ENCODE assay signal across 8 cellular contexts in genomic region chrX:153411255-153411987, GRCh38. TPM values are rescaled to one million over a fixed set of nuclear protein-coding genes. Genes with fewer than 3 reads are reported as not detected.
DNase-seq lines count a peak whose midpoint lies in the region; ATAC-seq and TF ChIP-seq lines count a peak whose summit lies in the region.

TSS of gene ZFP92 (plus strand) at chrX:153411472. CDS start at chrX:153418323, 6,851 bp downstream.

- DNase-seq in NCI-H1417 (lab: John Stamatoyannopoulos, UW): peak in 2 of 3 experiments; percentile 24
- no peak for DNase-seq in NCI-H1417 treated with DMSO at 0.1 percent for 48 hours (lab: John Stamatoyannopoulos, UW)
- peak; percentile 46 to 58 for DNase-seq in activated T-cell treated with anti-CD3 and anti-CD28 coated beads, Interleukin-2, amount 50 U/mL, for 48 hours
- DNase-seq in head of caudate nucleus: peak in 36 of 42 donors; percentile 12 to 70 (median 38)
- no peak for DNase-seq in gastrocnemius medialis
- no peak for DNase-seq in DMS153 treated with DMSO at 0.1 percent for 48 hours (lab: John Stamatoyannopoulos, UW; ENCODE audit: unreplicated experiment)
- DNase-seq in NCI-H1436 treated with DMSO at 0.1 percent for 48 hours (lab: John Stamatoyannopoulos, UW): no peak

- in situ Hi-C loops in gastrocnemius medialis (cut with MboI; ENCODE audit: low sequenced_read_pairs in 4 of 4): no loop called here

- no peak for TF ChIP-seq CTCF in gastrocnemius medialis (IDR thresholded peaks at IDR 0.05 in 4 of 5, conservative IDR thresholded peaks at IDR 0.05 in 1 of 5)

- no peaks in the 10 kb centered on the region for H3K9me3 ChIP-seq in HUES64 (ENCODE audit: insufficient read depth, low read depth, low read length)
- H3K9me3 ChIP-seq in gastrocnemius medialis: no peaks in the 10 kb centered on the region

- intact Hi-C loops in head of caudate nucleus (cut with DNase I) (no loop called here), gastrocnemius medialis (cut with DNase I; ENCODE audit: low total_unique reads) (no loop called here)

- no peaks in the 10 kb centered on the region for H3K36me3 ChIP-seq in HUES64 (ENCODE audit: insufficient read depth, low read length)
- no peaks in the 10 kb centered on the region for H3K36me3 ChIP-seq in gastrocnemius medialis

- H3K4me1 ChIP-seq in HUES64 (ENCODE audit: insufficient read depth, low read length): no peaks in the 10 kb centered on the region
- H3K4me1 ChIP-seq in gastrocnemius medialis: no peaks in the 10 kb centered on the region

- H3K4me3 ChIP-seq in HUES64 (ENCODE audit: low read length) (peak within 1 kb of the TSS; percentile 45), gastrocnemius medialis (peak within 1 kb of the TSS; percentile 43 to 54 (median 50))

- no peak for TF ChIP-seq POLR2A in gastrocnemius medialis (IDR thresholded peaks at IDR 0.05)

- no peak within 1 kb of the TSS for H3K27ac ChIP-seq in HUES64 (ENCODE audit: low read depth, low read length)
- H3K27ac ChIP-seq in gastrocnemius medialis: peak within 1 kb of the TSS; percentile 33 to 42 (median 36)

- no peak for ATAC-seq in gastrocnemius medialis

- WGBS in HUES64: 6% methylated on average over 64 of the region's 75 CpGs

- H3K9ac ChIP-seq in HUES64 (ENCODE audit: low read depth, low read length): no peak within 1 kb of the TSS

- peaks cover 25% of the 10 kb centered on the region for H3K27me3 ChIP-seq in HUES64 (ENCODE audit: insufficient read depth, low read length)
- H3K27me3 ChIP-seq in gastrocnemius medialis: peaks cover 0 to 14% (median 5%) of the 10 kb centered on the region in 3 donors

RNA-seq across cellular contexts. Expression of gene ZFP92, which starts in this region (rescaled TPM):
- 0.20 TPM for polyA plus RNA-seq in HUES64 (2013, experiment 1 of 2)
- 0.06 TPM for polyA plus RNA-seq in HUES64 (2013, experiment 2 of 2)
- total RNA-seq in gastrocnemius medialis: under 1 TPM; 0.05 to 0.55 (median 0.37) TPM

Comparison
In these comparisons a context has a peak if more than half of its experiments do, and no peak if none do; other contexts are left out.
1. DNase-seq: peak in NCI-H1417 (2 of 3), activated T-cell treated with anti-CD3 and anti-CD28 coated beads, Interleukin-2, amount 50 U/mL, for 48 hours (2 of 2) and head of caudate nucleus (36 of 42); none in NCI-H1417 treated with DMSO at 0.1 percent for 48 hours (single experiment), gastrocnemius medialis (0 of 2), DMS153 treated with DMSO at 0.1 percent for 48 hours (single experiment) and NCI-H1436 treated with DMSO at 0.1 percent for 48 hours (single experiment).